In genomic region chr2:56952871-56953270, GRCh38 we compare ENCODE assay signal across 26 cellular contexts.
"Had no signal": no experiment of that assay in that cellular context is flagged by ENCODE, and none has a peak within 500 bp of the region (broad histone marks: within the 10 kb centered on the region; RNA-seq: fewer than 3 reads in every experiment).

No MANE protein-coding gene starts in this region.

- FAIRE-seq: colon, endometrium, endothelial cell of umbilical vein, frontal cortex had no signal

- DNase-seq: colonic mucosa; cortex of kidney; dermis blood vessel endothelial cell; dorsolateral prefrontal cortex; effector CD4-positive, alpha-beta T cell; effector CD8-positive, alpha-beta T cell; effector memory CD4-positive, alpha-beta T cell; effector memory CD8-positive, alpha-beta T cell; endodermal cell; erythroblast; esophagus squamous epithelium; foreskin fibroblast; foreskin keratinocyte; foreskin melanocyte; gastrocnemius medialis; glutamatergic neuron; head of caudate nucleus; heart left ventricle; heart right ventricle had no signal

- H3K36me3 ChIP-seq: colonic mucosa, esophagus muscularis mucosa, esophagus squamous epithelium, gastrocnemius medialis, gastroesophageal sphincter, heart left ventricle, heart right ventricle had no signal

- H3K4me1 ChIP-seq: colonic mucosa, esophagus muscularis mucosa, esophagus squamous epithelium, foreskin keratinocyte, gastrocnemius medialis, gastroesophageal sphincter, heart left ventricle, heart right ventricle had no signal

- H3K4me3 ChIP-seq: colonic mucosa, coronary artery, dorsolateral prefrontal cortex, esophagus muscularis mucosa, esophagus squamous epithelium, gastrocnemius medialis, gastroesophageal sphincter, heart left ventricle, heart right ventricle had no signal

- H3K9me3 ChIP-seq: colonic mucosa, gastrocnemius medialis had no signal

- H3K27me3 ChIP-seq: colonic mucosa, dorsolateral prefrontal cortex, esophagus muscularis mucosa, esophagus squamous epithelium, foreskin keratinocyte, gastrocnemius medialis, gastroesophageal sphincter, heart left ventricle, heart right ventricle had no signal
